In genomic region chr1:41918450-41919043, GRCh38 we compare ENCODE assay signal across 8 cellular contexts. TPM values are rescaled to one million over a fixed set of nuclear protein-coding genes. Genes with fewer than 3 reads are reported as not detected.
DNase-seq lines count a peak whose midpoint lies in the region; ATAC-seq, FAIRE-seq and TF ChIP-seq lines count a peak whose summit lies in the region.

TSS of gene HIVEP3 (minus strand) at chr1:41918922.

- H3K36me3 ChIP-seq in bronchial epithelial cell (ENCODE audit: control insufficient read depth, insufficient read depth, low read length): no peaks in the 10 kb centered on the region
- no peaks in the 10 kb centered on the region for H3K36me3 ChIP-seq in kidney epithelial cell (ENCODE audit: control insufficient read depth, insufficient read depth, low read length)

- peak within 1 kb of the TSS; percentile 44 for H3K4me3 ChIP-seq in bronchial epithelial cell (ENCODE audit: low read depth, low read length)
- H3K4me3 ChIP-seq in kidney epithelial cell (ENCODE audit: low read depth, low read length): peak within 1 kb of the TSS; percentile 72

- no peaks in the 10 kb centered on the region for H3K27me3 Mint-ChIP-seq in activated naive CD4-positive, alpha-beta T cell treated with anti-CD3 and anti-CD28 coated beads for 36 hours (ENCODE audit: low read depth)
- no peaks in the 10 kb centered on the region for H3K27me3 Mint-ChIP-seq in stimulated activated naive CD8-positive, alpha-beta T cell treated with anti-CD3 and anti-CD28 coated beads, Interleukin-15, amount 100 ng/mL, for 72 hours

- no peaks in the 10 kb centered on the region for H3K36me3 Mint-ChIP-seq in activated naive CD4-positive, alpha-beta T cell treated with anti-CD3 and anti-CD28 coated beads for 36 hours (ENCODE audit: low read depth)

- H3K9me3 Mint-ChIP-seq in activated naive CD4-positive, alpha-beta T cell treated with anti-CD3 and anti-CD28 coated beads for 36 hours: peaks cover 6% of the 10 kb centered on the region
- peaks cover 0 to 8% of the 10 kb centered on the region in 2 donors for H3K9me3 Mint-ChIP-seq in stimulated activated naive CD8-positive, alpha-beta T cell treated with anti-CD3 and anti-CD28 coated beads, Interleukin-15, amount 100 ng/mL, for 72 hours

- no peak for DNase-seq in activated naive CD4-positive, alpha-beta T cell treated with anti-CD3 and anti-CD28 coated beads for 36 hours
- no peak for DNase-seq in activated naive CD4-positive, alpha-beta T cell treated with anti-CD3 and anti-CD28 coated beads, Interleukin-2, amount 50 U/mL, for 16 hours
- peak; percentile 99 for DNase-seq in NCI-H748 (lab: John Stamatoyannopoulos, UW; ENCODE audit: unreplicated experiment)
- no peak for DNase-seq in bronchial epithelial cell (ENCODE audit: low read depth)
- no peak for DNase-seq in kidney epithelial cell (ENCODE audit: low read depth)
- DNase-seq in stimulated activated naive CD8-positive, alpha-beta T cell treated with anti-CD3 and anti-CD28 coated beads, Interleukin-15, amount 100 ng/mL, for 72 hours: no peak

- ATAC-seq in stimulated activated naive CD8-positive, alpha-beta T cell treated with anti-CD3 and anti-CD28 coated beads, Interleukin-15, amount 100 ng/mL, for 72 hours: no peak
- ATAC-seq in GM19023 (IDR thresholded peaks at IDR 0.05; ENCODE audit: unreplicated experiment) (no peak), HG02798 (IDR thresholded peaks at IDR 0.05; ENCODE audit: poor library complexity, unreplicated experiment) (no peak)

- TF ChIP-seq CTCF in bronchial epithelial cell (IDR thresholded peaks at IDR 0.05; ENCODE audit: insufficient read depth, low read length, severe bottlenecking): peak; percentile 12
- TF ChIP-seq CTCF in kidney epithelial cell (IDR thresholded peaks at IDR 0.05; ENCODE audit: insufficient read depth, low read length, poor library complexity, severe bottlenecking): peak; percentile 20

- peaks cover 58% of the 10 kb centered on the region for H3K4me1 Mint-ChIP-seq in activated naive CD4-positive, alpha-beta T cell treated with anti-CD3 and anti-CD28 coated beads for 36 hours (ENCODE audit: low read depth)
- peaks cover 68% of the 10 kb centered on the region for H3K4me1 Mint-ChIP-seq in stimulated activated naive CD8-positive, alpha-beta T cell treated with anti-CD3 and anti-CD28 coated beads, Interleukin-15, amount 100 ng/mL, for 72 hours

- CTCF ChIA-PET in activated naive CD4-positive, alpha-beta T cell treated with anti-CD3 and anti-CD28 coated beads for 36 hours (lab: Charles Lee): interaction anchor here (1.6 to 1.7 kb wide), 3 partner anchors 19 to 117 kb away, joined by 3 to 5 read pairs (median 4); no protein-coding TSS in a partner anchor

- H3K27me3 ChIP-seq in bronchial epithelial cell (ENCODE audit: control insufficient read depth, insufficient read depth, low read length) (no peaks in the 10 kb centered on the region), kidney epithelial cell (ENCODE audit: control insufficient read depth, insufficient read depth, low read length) (no peaks in the 10 kb centered on the region)

- H3K4me3 Mint-ChIP-seq in activated naive CD4-positive, alpha-beta T cell treated with anti-CD3 and anti-CD28 coated beads for 36 hours: peak within 1 kb of the TSS; percentile 89
- H3K4me3 Mint-ChIP-seq in stimulated activated naive CD8-positive, alpha-beta T cell treated with anti-CD3 and anti-CD28 coated beads, Interleukin-15, amount 100 ng/mL, for 72 hours: peak within 1 kb of the TSS; percentile 83 to 91

- peak within 1 kb of the TSS; percentile 91 for H3K27ac Mint-ChIP-seq in activated naive CD4-positive, alpha-beta T cell treated with anti-CD3 and anti-CD28 coated beads for 36 hours
- H3K27ac Mint-ChIP-seq in stimulated activated naive CD8-positive, alpha-beta T cell treated with anti-CD3 and anti-CD28 coated beads, Interleukin-15, amount 100 ng/mL, for 72 hours: peak within 1 kb of the TSS; percentile 92 to 95

- FAIRE-seq in bronchial epithelial cell (lab: Jason Lieb, UNC): no peak

- intact Hi-C loops in activated naive CD4-positive, alpha-beta T cell treated with anti-CD3 and anti-CD28 coated beads for 36 hours (cut with micrococcal nuclease): loop anchor here (1.0 to 5.0 kb wide), 2 partner anchors 27 to 166 kb away; no protein-coding TSS in a partner anchor

RNA-seq across cellular contexts. Expression of gene HIVEP3, which starts in this region (rescaled TPM):
- total RNA-seq in activated naive CD4-positive, alpha-beta T cell treated with anti-CD3 and anti-CD28 coated beads for 36 hours: 10 to 100 TPM; 13.2 to 13.4 TPM
- total RNA-seq in bronchial epithelial cell: under 0.01 and 0.26 TPM in 2 replicates
- total RNA-seq in kidney epithelial cell: 5.8 and 7.3 TPM in 2 replicates
